8 cellular contexts compared by ENCODE assay signal in genomic region chr2:110101911-110102774, GRCh38.
A peak's percentile ranks its signal among the peaks of the same experiment; 100 is the strongest.
DNase-seq lines count a peak whose midpoint lies in the region; ATAC-seq and TF ChIP-seq lines count a peak whose summit lies in the region.

No MANE protein-coding gene starts in this region.

- no peaks in the 10 kb centered on the region for H3K36me3 Mint-ChIP-seq in stimulated activated naive B cell treated with anti-CD40 and anti-IgM and Interleukin-4, amounts not matched to agents 10 μg/mL and 1 μg/mL and 100 μg/mL, for 72 hours

- ATAC-seq in HG03460 (IDR thresholded peaks at IDR 0.05; ENCODE audit: unreplicated experiment) (peak; percentile 48), HG03520 (IDR thresholded peaks at IDR 0.05; ENCODE audit: unreplicated experiment) (no peak)
- ATAC-seq in stimulated activated naive B cell treated with anti-CD40 and anti-IgM and Interleukin-4, amounts not matched to agents 10 μg/mL and 1 μg/mL and 100 μg/mL, for 72 hours (replicated peaks), result peak; percentile 60 to 67

- DNase-seq in astrocyte of the cerebellum (ENCODE audit: low read depth) (peak; percentile 15), islet precursor cell (peak; percentile 56), LoVo (ENCODE audit: low spot score) (no peak), COR-L47 (lab: John Stamatoyannopoulos, UW) (no peak)
- no peak for DNase-seq in stimulated activated naive B cell treated with anti-CD40 and anti-IgM and Interleukin-4, amounts not matched to agents 10 μg/mL and 1 μg/mL and 100 μg/mL, for 72 hours
- no peak for DNase-seq in stimulated activated CD4-positive, alpha-beta T cell treated with anti-CD3 and anti-CD28 coated beads, Interleukin-4, amount 100 ng/mL, for 1 hour

- H3K27me3 Mint-ChIP-seq in stimulated activated naive B cell treated with anti-CD40 and anti-IgM and Interleukin-4, amounts not matched to agents 10 μg/mL and 1 μg/mL and 100 μg/mL, for 72 hours, result peaks cover 27 to 50% of the 10 kb centered on the region in 2 donors

- H3K4me3 ChIP-seq in astrocyte of the cerebellum (ENCODE audit: low read depth, low read length), result no peak overlapping the region

- H3K27ac Mint-ChIP-seq in stimulated activated naive B cell treated with anti-CD40 and anti-IgM and Interleukin-4, amounts not matched to agents 10 μg/mL and 1 μg/mL and 100 μg/mL, for 72 hours, result no peak overlapping the region

- no peak for TF ChIP-seq CTCF in astrocyte of the cerebellum (IDR thresholded peaks at IDR 0.05; ENCODE audit: low read depth, low read length, missing control alignments)

- in situ Hi-C loops in astrocyte of the cerebellum (cut with HindIII; ENCODE audit: low sequenced_read_pairs), result no loop called here

- peaks cover 0 to 3% of the 10 kb centered on the region in 2 donors for H3K4me1 Mint-ChIP-seq in stimulated activated naive B cell treated with anti-CD40 and anti-IgM and Interleukin-4, amounts not matched to agents 10 μg/mL and 1 μg/mL and 100 μg/mL, for 72 hours

- peaks cover 0 to 3% of the 10 kb centered on the region in 2 donors for H3K9me3 Mint-ChIP-seq in stimulated activated naive B cell treated with anti-CD40 and anti-IgM and Interleukin-4, amounts not matched to agents 10 μg/mL and 1 μg/mL and 100 μg/mL, for 72 hours

- no peak overlapping the region for H3K4me3 Mint-ChIP-seq in stimulated activated naive B cell treated with anti-CD40 and anti-IgM and Interleukin-4, amounts not matched to agents 10 μg/mL and 1 μg/mL and 100 μg/mL, for 72 hours

Comparison
In these comparisons a context has a peak if more than half of its experiments do, and no peak if none do; other contexts are left out.
1. DNase-seq: peak in astrocyte of the cerebellum (single experiment) and islet precursor cell (single experiment); none in stimulated activated naive B cell treated with anti-CD40 and anti-IgM and Interleukin-4, amounts not matched to agents 10 μg/mL and 1 μg/mL and 100 μg/mL, for 72 hours (single experiment), LoVo (single experiment), COR-L47 (single experiment) and stimulated activated CD4-positive, alpha-beta T cell treated with anti-CD3 and anti-CD28 coated beads, Interleukin-4, amount 100 ng/mL, for 1 hour (single experiment).